In genomic region chr1:150562384-150563339, GRCh38 we compare ENCODE assay signal across 7 cellular contexts. TPM values are rescaled to one million over a fixed set of nuclear protein-coding genes. Genes with fewer than 3 reads are reported as not detected.
DNase-seq lines count a peak whose midpoint lies in the region; ATAC-seq, FAIRE-seq and TF ChIP-seq lines count a peak whose summit lies in the region.

No MANE protein-coding gene starts in this region.

- H3K27me3 Mint-ChIP-seq in T-helper 2 cell treated with Interferon-gamma antibody and Interleukin-4, amounts not matched to agents 5 μg/mL and 100 μg/mL, for 36 hours (ENCODE audit: low read depth): no peaks in the 10 kb centered on the region

- DNase-seq in T-helper 2 cell treated with Interferon-gamma antibody and Interleukin-4, amounts not matched to agents 5 μg/mL and 100 μg/mL, for 36 hours (ENCODE audit: low spot score): peak; percentile 74
- no peak for DNase-seq in caudate nucleus (lab: John Stamatoyannopoulos, UW)
- DNase-seq in suprapubic skin (ENCODE audit: low spot score in 2 of 2): peak in 1 of 2 donors; percentile 80
- DNase-seq in frontal cortex (ENCODE audit: low spot score in 2 of 2): no peak

- peak overlapping the region; percentile 99 for H3K4me3 Mint-ChIP-seq in T-helper 2 cell treated with Interferon-gamma antibody and Interleukin-4, amounts not matched to agents 5 μg/mL and 100 μg/mL, for 36 hours

- H3K36me3 ChIP-seq in muscle layer of duodenum (ENCODE audit: control insufficient read depth in 1 of 2, insufficient read depth in 2 of 2, low read length in 2 of 2) (peaks cover 0 to 12% of the 10 kb centered on the region in 2 donors), suprapubic skin (no peaks in the 10 kb centered on the region)

- H3K27me3 ChIP-seq in muscle layer of duodenum (ENCODE audit: low read depth, low read length) (no peaks in the 10 kb centered on the region), suprapubic skin (no peaks in the 10 kb centered on the region)

- no peak for FAIRE-seq in frontal cortex (lab: Jason Lieb, UNC)

- no peaks in the 10 kb centered on the region for H3K9me3 ChIP-seq in muscle layer of duodenum (ENCODE audit: control insufficient read depth in 1 of 2, low read length in 2 of 2)
- H3K9me3 ChIP-seq in suprapubic skin: no peaks in the 10 kb centered on the region

- ATAC-seq in GM19025 (IDR thresholded peaks at IDR 0.05; ENCODE audit: low read depth, unreplicated experiment): peak; percentile 27
- peak; percentile 32 for ATAC-seq in HG03039 (IDR thresholded peaks at IDR 0.05; ENCODE audit: unreplicated experiment)

- H3K36me3 Mint-ChIP-seq in T-helper 2 cell treated with Interferon-gamma antibody and Interleukin-4, amounts not matched to agents 5 μg/mL and 100 μg/mL, for 36 hours (ENCODE audit: low read depth): peaks cover 12% of the 10 kb centered on the region

- H3K4me1 ChIP-seq in muscle layer of duodenum (ENCODE audit: control insufficient read depth in 1 of 2, insufficient read depth in 2 of 2, low read length in 2 of 2): peaks cover 50 to 78% of the 10 kb centered on the region in 2 donors
- H3K4me1 ChIP-seq in suprapubic skin: peaks cover 86% of the 10 kb centered on the region

- no peaks in the 10 kb centered on the region for H3K9me3 Mint-ChIP-seq in T-helper 2 cell treated with Interferon-gamma antibody and Interleukin-4, amounts not matched to agents 5 μg/mL and 100 μg/mL, for 36 hours

- H3K4me3 ChIP-seq in muscle layer of duodenum (ENCODE audit: low read depth in 1 of 2, low read length in 2 of 2) (peak overlapping the region; percentile 64 to 76), suprapubic skin (peak overlapping the region; percentile 57)

- TF ChIP-seq EP300 in suprapubic skin (IDR thresholded peaks at IDR 0.05): no peak

- peaks cover 56% of the 10 kb centered on the region for H3K4me1 Mint-ChIP-seq in T-helper 2 cell treated with Interferon-gamma antibody and Interleukin-4, amounts not matched to agents 5 μg/mL and 100 μg/mL, for 36 hours (ENCODE audit: low read depth)

- no peak for TF ChIP-seq CTCF in suprapubic skin (IDR thresholded peaks at IDR 0.05)

- H3K27ac Mint-ChIP-seq in T-helper 2 cell treated with Interferon-gamma antibody and Interleukin-4, amounts not matched to agents 5 μg/mL and 100 μg/mL, for 36 hours: peak overlapping the region; percentile 100

- H3K27ac ChIP-seq in caudate nucleus (ENCODE audit: low read depth, low read length) (peak overlapping the region; percentile 100), muscle layer of duodenum (ENCODE audit: low read length) (peak overlapping the region; percentile 100), suprapubic skin (peak overlapping the region; percentile 100)

- 21% methylated on average over 4 of the region's 4 CpGs for WGBS in suprapubic skin

- TF ChIP-seq POLR2A in suprapubic skin (IDR thresholded peaks at IDR 0.05): no peak

RNA-seq across cellular contexts. Expression of gene ADAMTSL4, which starts 13.5 kb away (rescaled TPM):
- total RNA-seq in suprapubic skin (10 to 100 TPM in 3 of 4 donors, 1 to 10 TPM in 1; 7.2 to 22.7 (median 18.0) TPM), frontal cortex (under 0.01 TPM)

RNA-seq across cellular contexts. Expression of gene MCL1, which starts 16.7 kb away (rescaled TPM):
- total RNA-seq in suprapubic skin: 100 to 1,000 TPM; 211 to 307 (median 270) TPM
- 110 TPM for total RNA-seq in frontal cortex

RNA-seq across cellular contexts. Expression of gene FALEC, which starts 47.1 kb away (rescaled TPM):
- total RNA-seq in suprapubic skin: not detected
- total RNA-seq in frontal cortex: 0.41 TPM

RNA-seq across cellular contexts. Expression of gene ECM1, which starts 54.8 kb away (rescaled TPM):
- total RNA-seq in suprapubic skin (10 to 100 TPM; 20.8 to 60.7 (median 44.1) TPM), frontal cortex (0.41 TPM)
